In the genomic region with DNA sequence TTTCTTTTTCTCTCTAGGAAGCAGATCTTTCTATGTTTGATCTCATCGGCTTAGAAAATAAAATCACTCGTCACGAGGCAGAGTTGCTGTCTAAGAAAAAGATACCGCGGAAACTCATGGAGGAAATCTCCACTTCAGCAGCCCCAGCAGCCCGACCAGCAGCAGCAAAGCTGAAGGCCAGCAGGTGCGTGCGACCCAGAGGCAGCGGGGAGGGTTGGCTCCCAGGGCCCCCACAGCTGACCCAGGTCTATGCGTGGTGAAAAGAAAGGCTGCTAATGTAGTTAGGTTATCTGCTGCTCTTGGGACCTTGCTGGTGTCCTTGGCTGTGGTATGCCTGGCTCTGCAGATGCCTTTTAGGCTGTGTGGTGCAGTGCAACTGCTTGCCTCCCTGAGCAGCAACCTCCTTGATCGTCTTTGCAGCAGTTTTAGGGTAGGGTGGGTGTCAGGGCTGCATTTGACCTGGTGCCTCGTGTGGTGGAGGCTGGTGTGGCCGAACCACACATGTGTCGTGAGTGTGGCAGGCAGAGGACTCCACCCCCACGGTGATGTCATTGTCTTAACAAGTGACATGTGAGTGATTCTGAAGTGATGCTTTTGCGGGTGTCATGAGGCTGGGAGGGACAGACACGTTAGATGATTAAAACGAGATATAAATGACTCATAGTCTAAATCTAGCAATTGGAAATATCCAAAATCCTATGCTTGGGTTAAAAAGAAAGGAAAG, we compare ENCODE assay signal across 22 cellular contexts.
DNase-seq lines count a peak whose midpoint lies in the region; ATAC-seq, FAIRE-seq and TF ChIP-seq lines count a peak whose summit lies in the region.
"Had no signal": no experiment of that assay in that cellular context is flagged by ENCODE, and none has a peak within 500 bp of the region (broad histone marks: within the 10 kb centered on the region; RNA-seq: fewer than 3 reads in every experiment).

No MANE protein-coding gene starts in this region.

- no peaks in the 10 kb centered on the region for H4K20me1 ChIP-seq in HepG2 (ENCODE audit: insufficient read depth, low read length)

- H3K36me3 Mint-ChIP-seq in endodermal cell (ENCODE audit: low read depth): peaks cover 76% of the 10 kb centered on the region

- H3K4me3 Mint-ChIP-seq in endodermal cell: no peak overlapping the region
- H3K4me3 Mint-ChIP-seq: CD8-positive, alpha-beta memory T cell; central memory CD8-positive, alpha-beta T cell; IgD-negative memory B cell had no signal

- H3K4me1 Mint-ChIP-seq in endodermal cell: no peaks in the 10 kb centered on the region
- H3K4me1 Mint-ChIP-seq: CD8-positive, alpha-beta memory T cell; central memory CD8-positive, alpha-beta T cell had no signal

- H3K36me3 ChIP-seq in HepG2 (replicated peaks in 1 of 2; ENCODE audit: control insufficient read depth in 1 of 2, insufficient read depth in 2 of 2, low read length in 2 of 2): peaks cover 37 to 76% of the 10 kb centered on the region in 2 experiments
- H3K36me3 ChIP-seq in right lobe of liver: peaks cover 0 to 71% (median 30%) of the 10 kb centered on the region in 4 donors
- H3K36me3 ChIP-seq in endodermal cell (ENCODE audit: control insufficient read depth, insufficient read depth, low read length): peaks cover 82% of the 10 kb centered on the region
- H3K36me3 ChIP-seq in sigmoid colon: peaks cover 40 to 95% (median 62%) of the 10 kb centered on the region in 4 donors

- H3K27ac Mint-ChIP-seq in endodermal cell: peak overlapping the region; percentile 28
- H3K27ac Mint-ChIP-seq: IgD-negative memory B cell had no signal

- H3K9ac ChIP-seq in HepG2 (ENCODE audit: insufficient read depth, low read depth, low read length) (no peak overlapping the region), endodermal cell (ENCODE audit: extremely low read depth, low read length, poor library complexity, severe bottlenecking) (no peak overlapping the region)

- no peak for TF ChIP-seq RAD21 in HepG2 (CRISPR knock-in tag; IDR thresholded peaks at IDR 0.05)

- in situ Hi-C loops in HepG2 (cut with HindIII; ENCODE audit: extremely low pct_ligation_motif_present, low pct_unique_long_range_greater_than_20kb): loop anchor here (25.0 kb wide), 1 partner anchor 406 kb away; no protein-coding TSS in a partner anchor

- CTCF ChIA-PET in HepG2 (lab: Yijun Ruan, JAX; ENCODE audit: low intra/inter-chr PET ratio, low total read pairs): no interaction called here

- H3K4me1 ChIP-seq in HepG2 (ENCODE audit: insufficient read depth, low read length) (no peaks in the 10 kb centered on the region), right lobe of liver (no peaks in the 10 kb centered on the region), endodermal cell (ENCODE audit: control insufficient read depth, insufficient read depth, low read length) (no peaks in the 10 kb centered on the region), sigmoid colon (no peaks in the 10 kb centered on the region)
- H3K4me1 ChIP-seq: HAP-1 had no signal

- no peaks in the 10 kb centered on the region for H3K9me3 ChIP-seq in HepG2 (ENCODE audit: low read length)
- no peaks in the 10 kb centered on the region for H3K9me3 ChIP-seq in right lobe of liver
- H3K9me3 ChIP-seq in endodermal cell (ENCODE audit: control insufficient read depth, low read length): no peaks in the 10 kb centered on the region
- H3K9me3 ChIP-seq in sigmoid colon: no peaks in the 10 kb centered on the region
- H3K9me3 ChIP-seq: HAP-1, left ventricle myocardium inferior, thoracic aorta had no signal

- no TSS peak for BruUV-seq in HepG2 (replicated peaks; lab: Mats Ljungman, UMichigan)

- no peaks in the 10 kb centered on the region for H3K79me2 ChIP-seq in HepG2 (ENCODE audit: insufficient read depth, low read length)

- no peak overlapping the region for H2AFZ ChIP-seq in HepG2 (ENCODE audit: low read length)

- TF ChIP-seq POLR2A in HepG2 (IDR thresholded peaks at IDR 0.05; ENCODE audit: insufficient read depth in 1 of 2, low read depth in 2 of 2, low read length in 2 of 2) (no peak), right lobe of liver (IDR thresholded peaks at IDR 0.05) (no peak), sigmoid colon (IDR thresholded peaks at IDR 0.05) (no peak)

- TF ChIP-seq CTCF in HepG2 (CRISPR knock-in tag; IDR thresholded peaks at IDR 0.05) (no peak), right lobe of liver (IDR thresholded peaks at IDR 0.05) (no peak), endodermal cell (conservative IDR thresholded peaks at IDR 0.05) (no peak), sigmoid colon (IDR thresholded peaks at IDR 0.05) (no peak)

- POLR2A ChIA-PET in HepG2 (lab: Yijun Ruan, JAX): no interaction called here

- H3K4me2 ChIP-seq in HepG2 (ENCODE audit: low read depth, low read length): no peak overlapping the region

- H3K27ac ChIP-seq in HepG2 (ENCODE audit: extremely low read length, insufficient read depth, low read length) (no peak overlapping the region), right lobe of liver (no peak overlapping the region), endodermal cell (ENCODE audit: low read depth, low read length) (no peak overlapping the region), sigmoid colon (no peak overlapping the region)
- H3K27ac ChIP-seq: HL-60, left ventricle myocardium inferior, thoracic aorta had no signal

- ATAC-seq in HepG2 (no peak), right lobe of liver (no peak)

- DNase-seq in HepG2 (ENCODE audit: low spot score): no peak
- DNase-seq in right lobe of liver: no peak
- peak; percentile 27 for DNase-seq in NAMALWA (ENCODE audit: low spot score)
- DNase-seq in endodermal cell: no peak
- DNase-seq in putamen (ENCODE audit: low spot score): peak; percentile 57
- no peak for DNase-seq in superior temporal gyrus (ENCODE audit: extremely low spot score)
- no peak for DNase-seq in retina
- no peak for DNase-seq in sigmoid colon
- DNase-seq: activated CD8-positive, alpha-beta memory T cell treated with anti-CD3 and anti-CD28 coated beads, Interleukin-2, amount 50 U/mL, for 4 hours; activated gamma-delta T cell treated with Interleukin-2 at 50 U/mL for 16 hours; CD8-positive, alpha-beta memory T cell; left ventricle myocardium inferior; NCI-H1048; NCI-H2029; NCI-H446; NK-92 treated with Interleukin-12 subunit alpha and Interleukin-12 subunit beta, amount 100 ng/mL, for 24 hours; stimulated activated CD4-positive, alpha-beta T cell treated with anti-CD3 and anti-CD28 coated beads, Interleukin-12 subunit alpha, Interleukin-12 subunit beta, amount 100 ng/mL, for 4 hours had no signal

- no peaks in the 10 kb centered on the region for H3K9me3 Mint-ChIP-seq in endodermal cell
- H3K9me3 Mint-ChIP-seq: CD8-positive, alpha-beta memory T cell; central memory CD8-positive, alpha-beta T cell; IgD-negative memory B cell had no signal

- intact Hi-C loops in HepG2 (cut with micrococcal nuclease; ENCODE audit: unreplicated experiment) (no loop called here), right lobe of liver (cut with DNase I) (no loop called here), sigmoid colon (cut with DNase I) (no loop called here)

- H3K27me3 Mint-ChIP-seq in endodermal cell (ENCODE audit: insufficient read depth): no peaks in the 10 kb centered on the region
- H3K27me3 Mint-ChIP-seq: central memory CD8-positive, alpha-beta T cell; IgD-negative memory B cell had no signal

- H3K27me3 ChIP-seq in HepG2 (ENCODE audit: control insufficient read depth in 1 of 2, insufficient read depth in 2 of 2, low read length in 2 of 2) (no peaks in the 10 kb centered on the region), right lobe of liver (no peaks in the 10 kb centered on the region), endodermal cell (ENCODE audit: control insufficient read depth, insufficient read depth, low read length, poor library complexity, severe bottlenecking) (no peaks in the 10 kb centered on the region), sigmoid colon (no peaks in the 10 kb centered on the region)

- WGBS in HepG2 (ENCODE audit: low lambda C conversion rate): 95% methylated on average over 18 of the region's 18 CpGs
- WGBS in right lobe of liver (ENCODE audit: insufficient coverage, low coverage, low lambda C conversion rate, missing lambda C conversion rate): 91% methylated on average over 12 of the region's 18 CpGs
- WGBS in endodermal cell (ENCODE audit: insufficient coverage in 1 of 2, insufficient read length in 1 of 2), 2 experiments: 95% methylated on average over 17 to 18 of the region's 18 CpGs
- 92 to 93% methylated on average over 18 of the region's 18 CpGs for WGBS in sigmoid colon, 2 donors

- no peak for TF ChIP-seq EP300 in HepG2 (IDR thresholded peaks at IDR 0.05; ENCODE audit: low read depth in 2 of 2, low read length in 2 of 2)
- no peak for TF ChIP-seq EP300 in HepG2 (CRISPR knock-in tag; IDR thresholded peaks at IDR 0.05; ENCODE audit: borderline replicate concordance)
- TF ChIP-seq EP300 in sigmoid colon (IDR thresholded peaks at IDR 0.05): no peak

- no peak for FAIRE-seq in HepG2 (lab: Jason Lieb, UNC)

- no peak overlapping the region for H3K4me3 ChIP-seq in HepG2 (replicated peaks in 1 of 3; ENCODE audit: insufficient read depth in 1 of 3, low read depth in 2 of 3, low read length in 3 of 3)
- no peak overlapping the region for H3K4me3 ChIP-seq in right lobe of liver
- no peak overlapping the region for H3K4me3 ChIP-seq in endodermal cell (ENCODE audit: low read length)
- no peak overlapping the region for H3K4me3 ChIP-seq in sigmoid colon
- H3K4me3 ChIP-seq: HAP-1, left ventricle myocardium inferior, thoracic aorta had no signal

TF ChIP-seq in HepG2, 621 proteins besides CTCF, POLR2A, EP300 and RAD21:
- no peak for TF ChIP-seq SALL1 (CRISPR knock-in tag; IDR thresholded peaks at IDR 0.05)
- 0 out of 2 replicates have a peak, but pooled peaks have one; percentile 7 for TF ChIP-seq CREB1 (IDR thresholded peaks at IDR 0.05)
- no peak for TF ChIP-seq CREB1 (CRISPR knock-in tag; IDR thresholded peaks at IDR 0.05)
- TF ChIP-seq ATF7 (IDR thresholded peaks at IDR 0.05): peak; percentile 56
- no peak for TF ChIP-seq ATF7 (CRISPR knock-in tag; IDR thresholded peaks at IDR 0.05)
TF ChIP-seq in HepG2: peak in this region for 2.

Comparison
In these comparisons a context has a peak if more than half of its experiments do, and no peak if none do; other contexts are left out.
1. DNase-seq: peak in NAMALWA (single experiment) and putamen (single experiment); none in HepG2 (single experiment), right lobe of liver (0 of 3), endodermal cell (single experiment), superior temporal gyrus (single experiment), retina (single experiment) and sigmoid colon (single experiment).